Comparison of ENCODE assay signal across 18 cellular contexts in genomic region chr14:38808734-38809455, GRCh38.
DNase-seq lines count a peak whose midpoint lies in the region; ATAC-seq, FAIRE-seq and TF ChIP-seq lines count a peak whose summit lies in the region.
"Had no signal": no experiment of that assay in that cellular context is flagged by ENCODE, and none has a peak within 500 bp of the region (broad histone marks: within the 10 kb centered on the region; RNA-seq: fewer than 3 reads in every experiment).

No MANE protein-coding gene starts in this region.

- no peaks in the 10 kb centered on the region for H4K20me1 ChIP-seq in OCI-LY7 (ENCODE audit: insufficient read depth, low read length)
- H4K20me1 ChIP-seq in keratinocyte (ENCODE audit: control insufficient read depth, extremely low read depth, insufficient read depth, low read length), result no peaks in the 10 kb centered on the region

- H3K36me3 ChIP-seq in OCI-LY7 (ENCODE audit: insufficient read depth, low read length), result no peaks in the 10 kb centered on the region
- H3K36me3 ChIP-seq in keratinocyte (ENCODE audit: control insufficient read depth in 2 of 2, extremely low read depth in 1 of 2, insufficient read depth in 2 of 2, low read length in 2 of 2), result no peaks in the 10 kb centered on the region
- H3K36me3 ChIP-seq: gastrocnemius medialis, left lung had no signal

- TF ChIP-seq CTCF in C4-2B (conservative IDR thresholded peaks at IDR 0.05) (peak; percentile 18), GM12865 (IDR thresholded peaks at IDR 0.05; ENCODE audit: insufficient read depth, low read depth, low read length, missing control alignments) (peak; percentile 15), OCI-LY7 (conservative IDR thresholded peaks at IDR 0.05; ENCODE audit: low read length) (peak; percentile 68), keratinocyte (optimal IDR thresholded peaks at IDR 0.05 in 1 of 3, IDR thresholded peaks at IDR 0.05 in 1 of 3, conservative IDR thresholded peaks at IDR 0.05 in 1 of 3; ENCODE audit: extremely low read depth in 1 of 3, insufficient read depth in 2 of 3, low read length in 3 of 3) (no peak), GM20000 (IDR thresholded peaks at IDR 0.05; ENCODE audit: extremely low read depth, missing control alignments) (no peak)

- no peaks in the 10 kb centered on the region for H3K27me3 ChIP-seq in keratinocyte (ENCODE audit: control insufficient read depth, extremely low read depth, insufficient read depth, low read length)
- H3K27me3 ChIP-seq: gastrocnemius medialis, left lung had no signal

- no peak overlapping the region for H3K4me2 ChIP-seq in OCI-LY7 (ENCODE audit: low read length)
- no peak overlapping the region for H3K4me2 ChIP-seq in keratinocyte (ENCODE audit: control insufficient read depth, extremely low read depth, insufficient read depth, low read depth, low read length)

- dilution Hi-C loops in keratinocyte (cut with MboI; ENCODE audit: extremely low pct_ligation_motif_present, low sequenced_read_pairs), result no loop called here

- no peak for DNase-seq in GM12865 (ENCODE audit: low read depth)
- no peak for DNase-seq in OCI-LY7 (ENCODE audit: low spot score)
- no peak for DNase-seq in keratinocyte (ENCODE audit: low read depth, low spot score)
- no peak for DNase-seq in GM20000 (ENCODE audit: low spot score)
- DNase-seq in AG08395 (ENCODE audit: low spot score), result no peak
- DNase-seq in NCI-H2196 (lab: John Stamatoyannopoulos, UW; ENCODE audit: unreplicated experiment), result no peak
- DNase-seq: activated CD4-positive, alpha-beta T cell treated with anti-CD3 and anti-CD28 coated beads, Interleukin-2, amount 10 ng/mL, durations not matched to agents 7 days and 5 days; C1 segment of cervical spinal cord; cortex of kidney; gastrocnemius medialis; left lung; NCI-H1048; NCI-H82; nucleus accumbens had no signal

- no peaks in the 10 kb centered on the region for H3K9me2 ChIP-seq in OCI-LY7 (ENCODE audit: insufficient read depth, low read length)

- FAIRE-seq in keratinocyte (lab: Jason Lieb, UNC), result no peak
- FAIRE-seq: GM12878 had no signal

- no peak overlapping the region for H3K4me3 ChIP-seq in GM12865 (ENCODE audit: low read depth, low read length)
- H3K4me3 ChIP-seq in OCI-LY7 (ENCODE audit: low read depth, low read length, poor library complexity, severe bottlenecking), result no peak overlapping the region
- H3K4me3 ChIP-seq in keratinocyte (ENCODE audit: control insufficient read depth in 2 of 3, extremely low read depth in 1 of 3, insufficient read depth in 2 of 3, low read depth in 1 of 3, low read length in 3 of 3), result no peak overlapping the region
- H3K4me3 ChIP-seq: gastrocnemius medialis, GM12878, left lung had no signal

- no peaks in the 10 kb centered on the region for H3K9me1 ChIP-seq in keratinocyte (ENCODE audit: control insufficient read depth, extremely low read depth, insufficient read depth, low read length)

- no TSS peak for BruUV-seq in OCI-LY7 (replicated peaks; lab: Mats Ljungman, UMichigan)

- H3K9me3 ChIP-seq in OCI-LY7 (ENCODE audit: low read length) (no peaks in the 10 kb centered on the region), keratinocyte (ENCODE audit: control insufficient read depth, low read depth, low read length) (no peaks in the 10 kb centered on the region)
- H3K9me3 ChIP-seq: gastrocnemius medialis had no signal

- H3K79me2 ChIP-seq in OCI-LY7 (ENCODE audit: insufficient read depth, low read depth, low read length) (no peaks in the 10 kb centered on the region), keratinocyte (ENCODE audit: control insufficient read depth, insufficient read depth, low read length) (no peaks in the 10 kb centered on the region)

- CTCF ChIA-PET in OCI-LY7 (lab: Charles Lee; ENCODE audit: unreplicated experiment), result no interaction called here

- H3K4me1 ChIP-seq in OCI-LY7 (ENCODE audit: insufficient read depth, low read length, poor library complexity, severe bottlenecking), result no peaks in the 10 kb centered on the region
- H3K4me1 ChIP-seq in keratinocyte (ENCODE audit: control insufficient read depth, extremely low read depth, insufficient read depth, low read length), result no peaks in the 10 kb centered on the region
- H3K4me1 ChIP-seq: gastrocnemius medialis, left lung had no signal

- no peak overlapping the region for H3K9ac ChIP-seq in keratinocyte (ENCODE audit: control insufficient read depth, extremely low read depth, insufficient read depth, low read length)

- POLR2A ChIA-PET in OCI-LY7 (lab: Charles Lee), result no interaction called here

- ATAC-seq in HG03457 (IDR thresholded peaks at IDR 0.05; ENCODE audit: unreplicated experiment), result no peak
- ATAC-seq: gastrocnemius medialis, GM12878, left lung, SK-N-SH treated with all-trans-retinoic acid at 6 μM for 48 hours had no signal

- H2AFZ ChIP-seq in OCI-LY7 (ENCODE audit: low read length) (no peak overlapping the region), keratinocyte (ENCODE audit: control insufficient read depth, low read length) (peak overlapping the region; percentile 81)

- H3K27ac ChIP-seq in C4-2B (no peak overlapping the region), OCI-LY7 (ENCODE audit: low read depth, low read length, poor library complexity, severe bottlenecking) (no peak overlapping the region), keratinocyte (ENCODE audit: control insufficient read depth, insufficient read depth, low read length) (no peak overlapping the region)
- H3K27ac ChIP-seq: gastrocnemius medialis, left lung had no signal

- intact Hi-C loops in OCI-LY7 (cut with micrococcal nuclease; ENCODE audit: unreplicated experiment), result no loop called here

Comparison
In these comparisons a context has a peak if more than half of its experiments do, and no peak if none do; other contexts are left out.
1. CTCF ChIP-seq: peak in C4-2B (single experiment), GM12865 (single experiment) and OCI-LY7 (single experiment); none in keratinocyte (0 of 3) and GM20000 (single experiment).